20 cellular contexts compared by ENCODE assay signal in genomic region chr12:70338531-70338930, GRCh38. TPM values are rescaled to one million over a fixed set of nuclear protein-coding genes. Genes with fewer than 3 reads are reported as not detected.
DNase-seq lines count a peak whose midpoint lies in the region; ATAC-seq, FAIRE-seq and TF ChIP-seq lines count a peak whose summit lies in the region.
"Had no signal": no experiment of that assay in that cellular context is flagged by ENCODE, and none has a peak within 500 bp of the region (broad histone marks: within the 10 kb centered on the region; RNA-seq: fewer than 3 reads in every experiment).

No MANE protein-coding gene starts in this region.

- H3K36me3 Mint-ChIP-seq in astrocyte (ENCODE audit: low read depth, unreplicated experiment): peaks cover 8% of the 10 kb centered on the region

- no peak overlapping the region for H3K27ac ChIP-seq in astrocyte (ENCODE audit: low read depth, low read length)
- H3K27ac ChIP-seq: 22Rv1, Peyer's patch had no signal

- no peaks in the 10 kb centered on the region for H3K4me1 ChIP-seq in astrocyte (ENCODE audit: insufficient read depth, low read length)
- H3K4me1 ChIP-seq: BE2C, Peyer's patch had no signal

- peaks cover 2% of the 10 kb centered on the region for H4K20me1 ChIP-seq in astrocyte (ENCODE audit: insufficient read depth, low read length)

- no peak overlapping the region for H3K9ac ChIP-seq in astrocyte (ENCODE audit: low read length)

- peaks cover 2% of the 10 kb centered on the region for H3K4me1 Mint-ChIP-seq in astrocyte (ENCODE audit: low read depth, unreplicated experiment)

- H2AFZ ChIP-seq in astrocyte (ENCODE audit: low read depth, low read length): no peak overlapping the region

- no peak overlapping the region for H3K4me3 Mint-ChIP-seq in astrocyte (ENCODE audit: unreplicated experiment)
- H3K4me3 Mint-ChIP-seq: CD4-positive, CD25-positive, alpha-beta regulatory T cell; H9 had no signal

- no peaks in the 10 kb centered on the region for H3K27me3 ChIP-seq in astrocyte (ENCODE audit: insufficient read depth, low read length)
- H3K27me3 ChIP-seq: BE2C, Peyer's patch had no signal

- H3K4me3 ChIP-seq in astrocyte (ENCODE audit: insufficient read depth, low read depth, low read length): no peak overlapping the region
- H3K4me3 ChIP-seq: Peyer's patch had no signal

- FAIRE-seq in astrocyte (lab: Jason Lieb, UNC): no peak

- TF ChIP-seq CTCF in astrocyte (IDR thresholded peaks at IDR 0.05; ENCODE audit: insufficient read depth, low read depth, low read length): no peak

- H3K79me2 ChIP-seq in astrocyte (ENCODE audit: insufficient read depth, low read length): no peaks in the 10 kb centered on the region

- no peaks in the 10 kb centered on the region for H3K9me3 Mint-ChIP-seq in astrocyte (ENCODE audit: unreplicated experiment)
- H3K9me3 Mint-ChIP-seq: CD4-positive, CD25-positive, alpha-beta regulatory T cell; H9 had no signal

- ATAC-seq in HG02571 (IDR thresholded peaks at IDR 0.05; ENCODE audit: unreplicated experiment): no peak

- peaks cover 33% of the 10 kb centered on the region for H3K36me3 ChIP-seq in astrocyte (ENCODE audit: insufficient read depth, low read length)

- no peak overlapping the region for H3K4me2 ChIP-seq in astrocyte (ENCODE audit: low read length)

- DNase-seq in NCI-H2171 treated with DMSO at 0.1 percent for 48 hours (lab: John Stamatoyannopoulos, UW) (peak; percentile 18), NCI-H2171 (lab: John Stamatoyannopoulos, UW) (no peak), astrocyte (ENCODE audit: low read depth) (peak; percentile 14), iris pigment epithelial cell (ENCODE audit: low read depth) (peak; percentile 53), HCEC 1CT (no peak)
- no peak for DNase-seq in stimulated activated CD4-positive, alpha-beta T cell treated with anti-CD3 and anti-CD28 coated beads, Interleukin-2, amount 100 ng/mL, for 24 hours
- no peak for DNase-seq in activated T-cell treated with anti-CD3 and anti-CD28 coated beads, Interleukin-2, amount 50 U/mL, for 1 hour
- DNase-seq: BE2C; CD4-positive, CD25-positive, alpha-beta regulatory T cell; COR-L47; GF-D8; H9; NCI-H1105; NCI-H2081 treated with DMSO at 0.1 percent for 48 hours; NCI-H510A; NCI-H748 treated with DMSO at 0.1 percent for 48 hours; NK-92 treated with Interleukin-12 subunit alpha and Interleukin-12 subunit beta, amount 100 ng/mL, for 24 hours; Peyer's patch had no signal

- H3K27me3 Mint-ChIP-seq in astrocyte (ENCODE audit: low read depth, unreplicated experiment): no peaks in the 10 kb centered on the region
- H3K27me3 Mint-ChIP-seq: CD4-positive, CD25-positive, alpha-beta regulatory T cell had no signal

- H3K27ac Mint-ChIP-seq in astrocyte (ENCODE audit: unreplicated experiment): no peak overlapping the region
- H3K27ac Mint-ChIP-seq: H9 had no signal

- H3K9me3 ChIP-seq in astrocyte (ENCODE audit: insufficient read depth, low read depth, low read length): no peaks in the 10 kb centered on the region
- H3K9me3 ChIP-seq: BE2C, Peyer's patch had no signal

RNA-seq across cellular contexts. Expression of gene KCNMB4, which starts 27.6 kb away (rescaled TPM):
- total RNA-seq in astrocyte: 8.3 and 10.5 TPM in 2 replicates

Comparison
In these comparisons a context has a peak if more than half of its experiments do, and no peak if none do; other contexts are left out.
1. DNase-seq: peak in NCI-H2171 treated with DMSO at 0.1 percent for 48 hours (single experiment), astrocyte (single experiment) and iris pigment epithelial cell (single experiment); none in NCI-H2171 (single experiment), HCEC 1CT (single experiment), stimulated activated CD4-positive, alpha-beta T cell treated with anti-CD3 and anti-CD28 coated beads, Interleukin-2, amount 100 ng/mL, for 24 hours (0 of 2) and activated T-cell treated with anti-CD3 and anti-CD28 coated beads, Interleukin-2, amount 50 U/mL, for 1 hour (single experiment).